13 cellular contexts compared by ENCODE assay signal in the genomic region with DNA sequence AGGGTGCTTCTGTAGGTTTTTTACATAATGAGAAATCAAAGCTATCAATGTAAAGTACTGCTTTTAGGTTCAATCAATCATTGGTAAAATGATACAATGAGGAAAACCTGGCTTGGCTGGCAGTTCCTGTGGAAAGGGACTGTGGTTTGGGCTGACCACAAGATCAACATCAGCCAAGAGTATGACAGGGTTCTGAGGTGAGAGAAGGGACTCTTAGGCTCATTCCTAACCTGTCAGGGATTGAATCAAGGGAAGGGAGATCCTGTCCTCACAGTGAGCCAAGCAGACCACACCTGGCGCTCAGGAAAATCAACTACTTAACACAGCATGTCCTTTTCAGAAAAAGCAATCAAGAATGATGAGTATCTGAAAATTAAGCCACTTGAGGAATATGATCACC.
DNase-seq lines count a peak whose midpoint lies in the region; ATAC-seq, FAIRE-seq and TF ChIP-seq lines count a peak whose summit lies in the region.
"Had no signal": no experiment of that assay in that cellular context is flagged by ENCODE, and none has a peak within 500 bp of the region (broad histone marks: within the 10 kb centered on the region; RNA-seq: fewer than 3 reads in every experiment).

No MANE protein-coding gene starts in this region.

- ATAC-seq in pancreas (peak in 3 of 4 donors; percentile 51 to 57 (median 53)), GM18861 (IDR thresholded peaks at IDR 0.05; ENCODE audit: unreplicated experiment) (no peak), HG03439 (IDR thresholded peaks at IDR 0.05; ENCODE audit: unreplicated experiment) (no peak)
- ATAC-seq: Panc1 had no signal

- POLR2A ChIA-PET in HEK293 (lab: Yijun Ruan, JAX), result no interaction called here

- DNase-seq in NCI-H2029 (lab: John Stamatoyannopoulos, UW) (peak; percentile 69), astrocyte of the spinal cord (ENCODE audit: low read depth, low spot score) (peak; percentile 40), pancreas (no peak), GM12891 (ENCODE audit: insufficient read length, low spot score) (no peak), HuH-7 (ENCODE audit: low spot score) (no peak)
- DNase-seq: activated CD8-positive, alpha-beta memory T cell treated with anti-CD3 and anti-CD28 coated beads, Interleukin-2, amount 50 U/mL, for 48 hours; DMS 273 treated with DMSO at 0.1 percent for 48 hours had no signal

- H3K36me3 ChIP-seq in HEK293 (ENCODE audit: control insufficient read depth in 2 of 2, insufficient read depth in 1 of 2, low read length in 2 of 2), result no peaks in the 10 kb centered on the region
- H3K36me3 ChIP-seq in pancreas, result no peaks in the 10 kb centered on the region
- H3K36me3 ChIP-seq: prostate gland had no signal

- H3K4me1 ChIP-seq in HEK293 (ENCODE audit: control insufficient read depth, insufficient read depth, low read length) (peaks cover 3% of the 10 kb centered on the region; the same call in 1 of the 2 replicates), pancreas (peaks cover 11 to 26% (median 23%) of the 10 kb centered on the region in 3 donors)

- H3K4me3 ChIP-seq in HEK293 (ENCODE audit: low read depth, low read length) (no peak overlapping the region), astrocyte of the spinal cord (ENCODE audit: low read depth, low read length) (no peak overlapping the region), pancreas (no peak overlapping the region)
- H3K4me3 ChIP-seq: prostate gland had no signal

- CTCF ChIA-PET in HEK293 (lab: Yijun Ruan, JAX), result no interaction called here

- H3K9me3 ChIP-seq in HEK293 (ENCODE audit: control insufficient read depth, insufficient read depth, low read depth, low read length) (no peaks in the 10 kb centered on the region), pancreas (no peaks in the 10 kb centered on the region)
- H3K9me3 ChIP-seq: prostate gland had no signal

- in situ Hi-C loops in astrocyte of the spinal cord (cut with HindIII; ENCODE audit: low sequenced_read_pairs), result no loop called here

- H3K27ac ChIP-seq in HEK293 (ENCODE audit: extremely low read depth, low read depth, low read length) (no peak overlapping the region), pancreas (peak overlapping the region in 3 of 4 donors; percentile 19 to 50 (median 33))
- H3K27ac ChIP-seq: prostate gland had no signal

- no peak for TF ChIP-seq POLR2A in GM12891 (IDR thresholded peaks at IDR 0.05; ENCODE audit: low read depth, low read length)

- 79 to 83% methylated on average over 1 of the region's 1 CpG for WGBS in pancreas, 2 donors

- no peak for TF ChIP-seq CTCF in HEK293 (tag by site-specific recombination; IDR thresholded peaks at IDR 0.05)
- no peak for TF ChIP-seq CTCF in astrocyte of the spinal cord (IDR thresholded peaks at IDR 0.05; ENCODE audit: low read depth, low read length)
- no peak for TF ChIP-seq CTCF in pancreas (IDR thresholded peaks at IDR 0.05)

- intact Hi-C loops in pancreas (cut with DNase I), result no loop called here

- FAIRE-seq in pancreas (lab: Jason Lieb, UNC), result no peak
- no peak for FAIRE-seq in GM12891 (lab: Jason Lieb, UNC)
- FAIRE-seq: TTC549 had no signal

- H3K27me3 ChIP-seq in pancreas, result no peaks in the 10 kb centered on the region

TF ChIP-seq in HEK293, 187 proteins besides CTCF, POLR2A, EP300 and RAD21:
- TF ChIP-seq ZNF747 (tag by site-specific recombination; IDR thresholded peaks at IDR 0.05), result no peak
- 0 out of 2 replicates have a peak, but pooled peaks have one; percentile 27 for TF ChIP-seq OSR2 (tag by site-specific recombination; IDR thresholded peaks at IDR 0.05)
- TF ChIP-seq HOXC10 (CRISPR knock-in tag; IDR thresholded peaks at IDR 0.05), result no peak
- TF ChIP-seq IKZF3 (tag by site-specific recombination; IDR thresholded peaks at IDR 0.05), result 0 out of 2 replicates have a peak, but pooled peaks have one; percentile 23
- TF ChIP-seq ZNF157 (tag by site-specific recombination; IDR thresholded peaks at IDR 0.05), result no peak
- TF ChIP-seq ZIC2 (tag by site-specific recombination; IDR thresholded peaks at IDR 0.05), result peak; percentile 46

TF ChIP-seq in GM12891, 5 proteins besides CTCF, POLR2A, EP300 and RAD21:
- no peak for TF ChIP-seq POLR2AphosphoS5 (IDR thresholded peaks at IDR 0.05; ENCODE audit: low read depth, low read length)
- TF ChIP-seq POU2F2 (IDR thresholded peaks at IDR 0.05; ENCODE audit: low read depth, low read length), result no peak
- no peak for TF ChIP-seq PAX5 (IDR thresholded peaks at IDR 0.05; ENCODE audit: insufficient read depth, low read length, severe bottlenecking)
- TF ChIP-seq TAF1 (IDR thresholded peaks at IDR 0.05; ENCODE audit: low read depth, low read length), result no peak
- TF ChIP-seq SPI1 (IDR thresholded peaks at IDR 0.05; ENCODE audit: low read depth, low read length), result no peak

Comparison
In these comparisons a context has a peak if more than half of its experiments do, and no peak if none do; other contexts are left out.
1. DNase-seq: peak in NCI-H2029 (single experiment) and astrocyte of the spinal cord (single experiment); none in pancreas (0 of 6), GM12891 (single experiment) and HuH-7 (single experiment).
2. ATAC-seq: peak in pancreas (3 of 4); none in GM18861 (single experiment) and HG03439 (single experiment).